In the genomic region with DNA sequence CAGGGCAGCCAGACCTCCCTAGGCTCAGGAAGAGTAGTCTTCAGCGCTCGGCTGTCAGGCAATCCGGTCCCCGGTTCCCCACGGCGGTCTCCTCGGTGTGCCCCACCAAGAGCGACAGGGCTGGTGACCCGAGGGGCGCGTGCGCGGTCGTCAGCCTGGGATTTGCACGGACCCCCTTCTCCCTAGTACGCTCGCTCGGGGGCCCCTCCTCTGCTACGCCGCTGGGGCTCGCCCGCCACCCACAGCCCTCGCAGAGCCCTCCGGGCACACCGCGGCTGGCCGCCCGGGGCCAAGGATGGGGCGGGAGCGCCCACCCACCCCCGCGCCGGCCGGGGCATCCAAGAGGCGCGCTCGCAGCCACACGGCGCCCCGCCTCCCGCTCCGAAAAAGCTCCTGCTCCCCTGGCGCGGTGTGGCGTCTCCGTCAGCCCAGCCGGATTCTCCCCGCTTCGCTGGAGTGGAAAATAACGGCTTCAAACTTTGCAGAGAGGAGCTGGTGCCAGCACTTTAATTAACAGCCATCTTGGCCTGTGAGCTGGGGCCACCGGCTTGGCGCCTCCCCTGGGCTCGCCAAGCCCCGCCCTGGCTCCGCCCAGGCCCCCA, we compare ENCODE assay signal across 1 cellular context.
TF ChIP-seq lines count a peak whose summit lies in the region.

No MANE protein-coding gene starts in this region.

TF ChIP-seq in K562, 482 proteins besides CTCF, POLR2A, EP300 and RAD21:
- TF ChIP-seq USF2 (CRISPR knock-in tag; IDR thresholded peaks at IDR 0.05), result no peak
- TF ChIP-seq, protein P1, sequence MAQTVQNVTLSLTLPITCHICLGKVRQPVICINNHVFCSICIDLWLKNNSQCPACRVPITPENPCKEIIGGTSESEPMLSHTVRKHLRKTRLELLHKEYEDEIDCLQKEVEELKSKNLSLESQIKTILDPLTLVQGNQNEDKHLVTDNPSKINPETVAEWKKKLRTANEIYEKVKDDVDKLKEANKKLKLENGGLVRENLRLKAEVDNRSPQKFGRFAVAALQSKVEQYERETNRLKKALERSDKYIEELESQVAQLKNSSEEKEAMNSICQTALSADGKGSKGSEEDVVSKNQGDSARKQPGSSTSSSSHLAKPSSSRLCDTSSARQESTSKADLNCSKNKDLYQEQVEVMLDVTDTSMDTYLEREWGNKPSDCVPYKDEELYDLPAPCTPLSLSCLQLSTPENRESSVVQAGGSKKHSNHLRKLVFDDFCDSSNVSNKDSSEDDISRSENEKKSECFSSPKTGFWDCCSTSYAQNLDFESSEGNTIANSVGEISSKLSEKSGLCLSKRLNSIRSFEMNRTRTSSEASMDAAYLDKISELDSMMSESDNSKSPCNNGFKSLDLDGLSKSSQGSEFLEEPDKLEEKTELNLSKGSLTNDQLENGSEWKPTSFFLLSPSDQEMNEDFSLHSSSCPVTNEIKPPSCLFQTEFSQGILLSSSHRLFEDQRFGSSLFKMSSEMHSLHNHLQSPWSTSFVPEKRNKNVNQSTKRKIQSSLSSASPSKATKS (CRISPR knock-in tag; IDR thresholded peaks at IDR 0.05), result no peak
- no peak for TF ChIP-seq HNRNPUL1 (IDR thresholded peaks at IDR 0.05; ENCODE audit: low read length)
- no peak for TF ChIP-seq PTBP1 (IDR thresholded peaks at IDR 0.05; ENCODE audit: low read depth, low read length)
- TF ChIP-seq EWSR1 (IDR thresholded peaks at IDR 0.05; ENCODE audit: borderline replicate concordance, low read depth, partially characterized antibody), result no peak
- no peak for TF ChIP-seq SUPT5H (IDR thresholded peaks at IDR 0.05)
- TF ChIP-seq ZNF77 (CRISPR knock-in tag; IDR thresholded peaks at IDR 0.05), result no peak
- TF ChIP-seq, protein P2, sequence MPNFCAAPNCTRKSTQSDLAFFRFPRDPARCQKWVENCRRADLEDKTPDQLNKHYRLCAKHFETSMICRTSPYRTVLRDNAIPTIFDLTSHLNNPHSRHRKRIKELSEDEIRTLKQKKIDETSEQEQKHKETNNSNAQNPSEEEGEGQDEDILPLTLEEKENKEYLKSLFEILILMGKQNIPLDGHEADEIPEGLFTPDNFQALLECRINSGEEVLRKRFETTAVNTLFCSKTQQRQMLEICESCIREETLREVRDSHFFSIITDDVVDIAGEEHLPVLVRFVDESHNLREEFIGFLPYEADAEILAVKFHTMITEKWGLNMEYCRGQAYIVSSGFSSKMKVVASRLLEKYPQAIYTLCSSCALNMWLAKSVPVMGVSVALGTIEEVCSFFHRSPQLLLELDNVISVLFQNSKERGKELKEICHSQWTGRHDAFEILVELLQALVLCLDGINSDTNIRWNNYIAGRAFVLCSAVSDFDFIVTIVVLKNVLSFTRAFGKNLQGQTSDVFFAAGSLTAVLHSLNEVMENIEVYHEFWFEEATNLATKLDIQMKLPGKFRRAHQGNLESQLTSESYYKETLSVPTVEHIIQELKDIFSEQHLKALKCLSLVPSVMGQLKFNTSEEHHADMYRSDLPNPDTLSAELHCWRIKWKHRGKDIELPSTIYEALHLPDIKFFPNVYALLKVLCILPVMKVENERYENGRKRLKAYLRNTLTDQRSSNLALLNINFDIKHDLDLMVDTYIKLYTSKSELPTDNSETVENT (CRISPR knock-in tag; IDR thresholded peaks at IDR 0.05), result no peak
- no peak for TF ChIP-seq COPS2 (conservative IDR thresholded peaks at IDR 0.05)
